In genomic region chr12:24915501-24915900, GRCh38 we compare ENCODE assay signal across 18 cellular contexts. TPM values are rescaled to one million over a fixed set of nuclear protein-coding genes. Genes with fewer than 3 reads are reported as not detected.
DNase-seq lines count a peak whose midpoint lies in the region; ATAC-seq and TF ChIP-seq lines count a peak whose summit lies in the region.
"Had no signal": no experiment of that assay in that cellular context is flagged by ENCODE, and none has a peak within 500 bp of the region (broad histone marks: within the 10 kb centered on the region; RNA-seq: fewer than 3 reads in every experiment).

No MANE protein-coding gene starts in this region.

- H3K4me1 Mint-ChIP-seq in mesothelial cell of epicardium: peaks cover 15% of the 10 kb centered on the region
- H3K4me1 Mint-ChIP-seq: B cell had no signal

- H3K4me3 ChIP-seq in SK-N-SH (ENCODE audit: low read depth in 2 of 2, low read length in 1 of 2): no peak overlapping the region
- H3K4me3 ChIP-seq: A549; BLaER1 treated with 17β-estradiol and CSF1 and Interleukin-3, amounts not matched to agents 10 nM and 100 nM had no signal

- TF ChIP-seq EP300 in SK-N-SH (IDR thresholded peaks at IDR 0.05; ENCODE audit: borderline replicate concordance in 1 of 2, low read depth in 1 of 2, low read length in 1 of 2): peak in 1 of 2 experiments; percentile 46; a peak in 1 of 4 replicates

- no peak overlapping the region for H3K9ac ChIP-seq in SK-N-SH
- H3K9ac ChIP-seq: BLaER1 treated with 17β-estradiol and CSF1 and Interleukin-3, amounts not matched to agents 10 nM and 100 nM had no signal

- H3K79me2 ChIP-seq in SK-N-SH (ENCODE audit: insufficient read depth): peaks cover 94% of the 10 kb centered on the region

- no peaks in the 10 kb centered on the region for H3K9me2 ChIP-seq in SK-N-SH

- peaks cover 0 to 19% of the 10 kb centered on the region in 2 experiments for H3K36me3 ChIP-seq in SK-N-SH (replicated peaks in 1 of 2; ENCODE audit: control insufficient read depth in 1 of 2, insufficient read depth in 2 of 2, low read length in 1 of 2)

- H3K27ac Mint-ChIP-seq in mesothelial cell of epicardium: peak overlapping the region; percentile 3
- H3K27ac Mint-ChIP-seq: B cell; CD4-positive, alpha-beta T cell; CD8-positive, alpha-beta T cell had no signal

- H3K9me3 Mint-ChIP-seq in mesothelial cell of epicardium: no peaks in the 10 kb centered on the region
- H3K9me3 Mint-ChIP-seq: CD4-positive, alpha-beta T cell; CD8-positive, alpha-beta T cell had no signal

- TF ChIP-seq CTCF in SK-N-SH (IDR thresholded peaks at IDR 0.05) (no peak), mesothelial cell of epicardium (IDR thresholded peaks at IDR 0.05; ENCODE audit: unreplicated experiment) (no peak)

- H3K4me1 ChIP-seq in SK-N-SH (ENCODE audit: control insufficient read depth in 1 of 2, insufficient read depth in 2 of 2, low read depth in 1 of 2, low read length in 1 of 2): peaks cover 19 to 26% of the 10 kb centered on the region in 2 experiments

- CTCF ChIA-PET in SK-N-SH (lab: Yijun Ruan, JAX): interaction anchor here (1.3 kb wide), 1 partner anchor 31 kb away, joined by 3 read pairs; no protein-coding TSS in a partner anchor

- no peaks in the 10 kb centered on the region for H3K27me3 ChIP-seq in SK-N-SH (ENCODE audit: insufficient read depth)
- H3K27me3 ChIP-seq: BLaER1 treated with 17β-estradiol and CSF1 and Interleukin-3, amounts not matched to agents 10 nM and 100 nM had no signal

- ATAC-seq in GM19397 (IDR thresholded peaks at IDR 0.05; ENCODE audit: unreplicated experiment) (no peak), HG02852 (IDR thresholded peaks at IDR 0.05; ENCODE audit: unreplicated experiment) (no peak)
- ATAC-seq: A549; CD8-positive, alpha-beta T cell had no signal

- peak; percentile 12; the same call in 1 of the 2 replicates for TF ChIP-seq RAD21 in SK-N-SH (IDR thresholded peaks at IDR 0.05; ENCODE audit: low read length)

- H3K27me3 Mint-ChIP-seq in mesothelial cell of epicardium (ENCODE audit: low read depth): no peaks in the 10 kb centered on the region
- H3K27me3 Mint-ChIP-seq: B cell; CD4-positive, alpha-beta T cell had no signal

- POLR2A ChIA-PET in SK-N-SH (lab: Yijun Ruan, JAX): no interaction called here

- WGBS in SK-N-SH (ENCODE audit: low lambda C conversion rate): 73% methylated on average over 5 of the region's 5 CpGs

- peaks cover 5% of the 10 kb centered on the region for H3K36me3 Mint-ChIP-seq in mesothelial cell of epicardium
- H3K36me3 Mint-ChIP-seq: CD8-positive, alpha-beta T cell had no signal

- H3K4me3 Mint-ChIP-seq in mesothelial cell of epicardium: no peak overlapping the region
- H3K4me3 Mint-ChIP-seq: B cell; CD4-positive, alpha-beta T cell; CD8-positive, alpha-beta T cell had no signal

- peak; percentile 78 for DNase-seq in NCI-H82 (lab: John Stamatoyannopoulos, UW)
- no peak for DNase-seq in NCI-H82 treated with DMSO at 0.1 percent for 48 hours (lab: John Stamatoyannopoulos, UW; ENCODE audit: unreplicated experiment)
- DNase-seq in SK-N-SH: peak; percentile 48
- no peak for DNase-seq in mesothelial cell of epicardium (ENCODE audit: low spot score in 2 of 2, unreplicated experiment in 2 of 2)
- DNase-seq: AML-193; Caco-2; Calu3; CD4-positive, alpha-beta T cell; CD8-positive, alpha-beta T cell; DMS79 treated with DMSO at 0.1 percent for 48 hours; GF-D8 had no signal

- H2AFZ ChIP-seq in SK-N-SH (ENCODE audit: low read depth): no peak overlapping the region

- peaks cover 25% of the 10 kb centered on the region for H4K20me1 ChIP-seq in SK-N-SH (ENCODE audit: insufficient read depth)

- H3K9me3 ChIP-seq in SK-N-SH: no peaks in the 10 kb centered on the region
- H3K9me3 ChIP-seq: A549, Caco-2 had no signal

- H3K4me2 ChIP-seq in SK-N-SH: no peak overlapping the region
- H3K4me2 ChIP-seq: A549; BLaER1 treated with 17β-estradiol and CSF1 and Interleukin-3, amounts not matched to agents 10 nM and 100 nM had no signal

- peaks cover 29% of the 10 kb centered on the region for H3F3A ChIP-seq in SK-N-SH (replicated peaks; ENCODE audit: insufficient read depth)

- H3K27ac ChIP-seq in SK-N-SH (ENCODE audit: low read depth in 2 of 2, low read length in 1 of 2): peak overlapping the region in 1 of 2 experiments; percentile 36; a peak in 2 of 4 replicates
- H3K27ac ChIP-seq: 22Rv1, A549, C4-2B had no signal

TF ChIP-seq in SK-N-SH, 30 proteins besides CTCF, POLR2A, EP300 and RAD21:
- TF ChIP-seq GATA2 (CRISPR knock-in tag; IDR thresholded peaks at IDR 0.05) (peak; percentile 78), JUND (IDR thresholded peaks at IDR 0.05) (no peak), REST (IDR thresholded peaks at IDR 0.05; ENCODE audit: low read depth, low read length) (no peak), YY1 (IDR thresholded peaks at IDR 0.05; ENCODE audit: low read depth) (no peak), RCOR1 (IDR thresholded peaks at IDR 0.05; ENCODE audit: low read length) (peak; percentile 81), CHD2 (IDR thresholded peaks at IDR 0.05; ENCODE audit: low read length, partially characterized antibody) (peak; percentile 28)

RNA-seq across cellular contexts. Expression of gene BCAT1, which starts 33.4 kb away (rescaled TPM):
- polyA plus RNA-seq in SK-N-SH (2012; rRNA removed): 7.7 and 9.1 TPM in 2 replicates
- 12.2 and 12.4 TPM in 2 replicates for polyA plus RNA-seq in SK-N-SH (2012; cell fraction: cytosol; rRNA removed)
- polyA plus RNA-seq in SK-N-SH (2012; cell fraction: nucleus; rRNA removed): 7.0 and 12.2 TPM in 2 replicates
- total RNA-seq in mesothelial cell of epicardium: 108 to 125 TPM (median 121 TPM) in 3 replicates

Comparison
In these comparisons a context has a peak if more than half of its experiments do, and no peak if none do; other contexts are left out.
1. DNase-seq: peak in NCI-H82 (single experiment) and SK-N-SH (single experiment); none in NCI-H82 treated with DMSO at 0.1 percent for 48 hours (single experiment) and mesothelial cell of epicardium (0 of 2).